18 cellular contexts compared by ENCODE assay signal in genomic region chr1:17531343-17531681, GRCh38. TPM values are rescaled to one million over a fixed set of nuclear protein-coding genes. Genes with fewer than 3 reads are reported as not detected.
A peak's percentile ranks its signal among the peaks of the same experiment; 100 is the strongest.
DNase-seq lines count a peak whose midpoint lies in the region; ATAC-seq and TF ChIP-seq lines count a peak whose summit lies in the region.
"Had no signal": no experiment of that assay in that cellular context is flagged by ENCODE, and none has a peak within 500 bp of the region (broad histone marks: within the 10 kb centered on the region; RNA-seq: fewer than 3 reads in every experiment).

No MANE protein-coding gene starts in this region.

- H3K27me3 ChIP-seq in Peyer's patch, result no peaks in the 10 kb centered on the region
- no peaks in the 10 kb centered on the region for H3K27me3 ChIP-seq in testis
- no peaks in the 10 kb centered on the region for H3K27me3 ChIP-seq in SK-N-SH (ENCODE audit: insufficient read depth)

- H3K36me3 ChIP-seq in Peyer's patch (no peaks in the 10 kb centered on the region), testis (ENCODE audit: low read depth, missing control alignments) (no peaks in the 10 kb centered on the region), SK-N-SH (replicated peaks in 1 of 2; ENCODE audit: control insufficient read depth in 1 of 2, insufficient read depth in 2 of 2, low read length in 1 of 2) (no peaks in the 10 kb centered on the region)

- no peaks in the 10 kb centered on the region for H3K9me3 ChIP-seq in Peyer's patch
- H3K9me3 ChIP-seq in testis, result no peaks in the 10 kb centered on the region
- no peaks in the 10 kb centered on the region for H3K9me3 ChIP-seq in SK-N-SH

- no peaks in the 10 kb centered on the region for H3K9me3 Mint-ChIP-seq in nephron
- H3K9me3 Mint-ChIP-seq in activated naive CD4-positive, alpha-beta T cell treated with anti-CD3 and anti-CD28 coated beads, Interleukin-2, amount 50 U/mL, for 72 hours, result no peaks in the 10 kb centered on the region
- H3K9me3 Mint-ChIP-seq: activated naive CD8-positive, alpha-beta T cell treated with anti-CD3 and anti-CD28 coated beads for 36 hours; activated T-cell treated with anti-CD3 and anti-CD28 coated beads, Interleukin-2, amount 50 U/mL, for 24 hours; effector memory CD8-positive, alpha-beta T cell; stimulated activated naive CD8-positive, alpha-beta T cell treated with anti-CD3 and anti-CD28 coated beads, Interleukin-15, Interleukin-2, amounts not matched to agents 100 ng/mL and 50 ng/mL, for 24 hours had no signal

- no peaks in the 10 kb centered on the region for H3K79me2 ChIP-seq in SK-N-SH (ENCODE audit: insufficient read depth)

- no peak overlapping the region for H3K4me3 Mint-ChIP-seq in nephron
- H3K4me3 Mint-ChIP-seq: activated naive CD8-positive, alpha-beta T cell treated with anti-CD3 and anti-CD28 coated beads for 36 hours; activated T-cell treated with anti-CD3 and anti-CD28 coated beads, Interleukin-2, amount 50 U/mL, for 24 hours; effector memory CD8-positive, alpha-beta T cell; naive B cell; stimulated activated naive CD8-positive, alpha-beta T cell treated with anti-CD3 and anti-CD28 coated beads, Interleukin-15, Interleukin-2, amounts not matched to agents 100 ng/mL and 50 ng/mL, for 24 hours had no signal

- no peak overlapping the region; the same call in 1 of the 2 replicates for H3K9ac ChIP-seq in SK-N-SH

- TF ChIP-seq CTCF in Peyer's patch (IDR thresholded peaks at IDR 0.05), result no peak
- no peak for TF ChIP-seq CTCF in coronary artery (IDR thresholded peaks at IDR 0.05)
- TF ChIP-seq CTCF in nephron (IDR thresholded peaks at IDR 0.05; ENCODE audit: unreplicated experiment in 3 of 3), result no peak
- no peak for TF ChIP-seq CTCF in testis (IDR thresholded peaks at IDR 0.05)
- no peak for TF ChIP-seq CTCF in SK-N-SH (IDR thresholded peaks at IDR 0.05)

- 60 to 80% methylated on average over 1 to 4 of the region's 4 CpGs for WGBS in testis, 2 donors
- 77% methylated on average over 4 of the region's 4 CpGs for WGBS in SK-N-SH (ENCODE audit: low lambda C conversion rate)

- TF ChIP-seq RAD21 in SK-N-SH (IDR thresholded peaks at IDR 0.05; ENCODE audit: low read length), result no peak

- DNase-seq in Peyer's patch, result no peak
- DNase-seq in coronary artery (ENCODE audit: low spot score), result no peak
- no peak for DNase-seq in testis
- no peak for DNase-seq in activated naive CD4-positive, alpha-beta T cell treated with anti-CD3 and anti-CD28 coated beads, Interleukin-2, amount 50 U/mL, for 72 hours (ENCODE audit: low spot score in 2 of 2)
- DNase-seq in COLO829 (ENCODE audit: low spot score), result no peak
- no peak for DNase-seq in SK-N-SH
- DNase-seq: activated CD4-positive, alpha-beta T cell treated with anti-CD3 and anti-CD28 coated beads, Interleukin-2, amount 50 U/mL, for 48 hours; activated naive CD8-positive, alpha-beta T cell treated with anti-CD3 and anti-CD28 coated beads for 36 hours; activated T-cell treated with anti-CD3 and anti-CD28 coated beads, Interleukin-2, amount 50 U/mL, for 24 hours; Calu3; central memory CD4-positive, alpha-beta T cell; effector memory CD8-positive, alpha-beta T cell; naive B cell; NCI-H1436; NCI-H2227 treated with DMSO at 0.1 percent for 48 hours; T-helper 1 cell had no signal

- no peak overlapping the region for H3K4me3 ChIP-seq in Peyer's patch
- no peak overlapping the region for H3K4me3 ChIP-seq in coronary artery
- H3K4me3 ChIP-seq in testis, result no peak overlapping the region
- no peak overlapping the region for H3K4me3 ChIP-seq in SK-N-SH (ENCODE audit: low read depth in 2 of 2, low read length in 1 of 2)

- intact Hi-C loops in testis (cut with DNase I; ENCODE audit: low total_unique reads), result no loop called here

- TF ChIP-seq POLR2A in Peyer's patch (IDR thresholded peaks at IDR 0.05) (no peak), testis (IDR thresholded peaks at IDR 0.05) (no peak)

- H3K27ac ChIP-seq in Peyer's patch, result peak overlapping the region; percentile 52 to 87 (median 68)
- peak overlapping the region; percentile 86 for H3K27ac ChIP-seq in coronary artery
- peak overlapping the region; percentile 77 to 83 for H3K27ac ChIP-seq in testis
- peak overlapping the region in 1 of 2 experiments; percentile 56; a peak in 1 of 4 replicates for H3K27ac ChIP-seq in SK-N-SH (ENCODE audit: low read depth in 2 of 2, low read length in 1 of 2)

- CTCF ChIA-PET in SK-N-SH (lab: Yijun Ruan, JAX), result interaction anchor here (1.0 to 2.7 kb wide), 5 partner anchors 8 to 76 kb away, joined by 3 to 12 read pairs (median 5); no protein-coding TSS in a partner anchor

- no peak for ATAC-seq in activated naive CD4-positive, alpha-beta T cell treated with anti-CD3 and anti-CD28 coated beads, Interleukin-2, amount 50 U/mL, for 72 hours
- ATAC-seq: effector memory CD8-positive, alpha-beta T cell had no signal

- TF ChIP-seq EP300 in SK-N-SH (IDR thresholded peaks at IDR 0.05; ENCODE audit: borderline replicate concordance in 1 of 2, low read depth in 1 of 2, low read length in 1 of 2), result no peak

- H3K36me3 Mint-ChIP-seq in nephron (ENCODE audit: low read depth), result no peaks in the 10 kb centered on the region
- H3K36me3 Mint-ChIP-seq in activated naive CD4-positive, alpha-beta T cell treated with anti-CD3 and anti-CD28 coated beads, Interleukin-2, amount 50 U/mL, for 72 hours, result no peaks in the 10 kb centered on the region
- H3K36me3 Mint-ChIP-seq: activated naive CD8-positive, alpha-beta T cell treated with anti-CD3 and anti-CD28 coated beads for 36 hours; naive B cell had no signal

- peak overlapping the region; percentile 81 to 89 (median 85) for H3K27ac Mint-ChIP-seq in nephron
- no peak overlapping the region for H3K27ac Mint-ChIP-seq in activated naive CD4-positive, alpha-beta T cell treated with anti-CD3 and anti-CD28 coated beads, Interleukin-2, amount 50 U/mL, for 72 hours
- H3K27ac Mint-ChIP-seq: activated naive CD8-positive, alpha-beta T cell treated with anti-CD3 and anti-CD28 coated beads for 36 hours; activated T-cell treated with anti-CD3 and anti-CD28 coated beads, Interleukin-2, amount 50 U/mL, for 24 hours; effector memory CD8-positive, alpha-beta T cell; naive B cell; stimulated activated naive CD8-positive, alpha-beta T cell treated with anti-CD3 and anti-CD28 coated beads, Interleukin-15, Interleukin-2, amounts not matched to agents 100 ng/mL and 50 ng/mL, for 24 hours had no signal

- POLR2A ChIA-PET in SK-N-SH (lab: Yijun Ruan, JAX), result no interaction called here

- no peak overlapping the region for H3K4me2 ChIP-seq in SK-N-SH

- H3F3A ChIP-seq in SK-N-SH (replicated peaks; ENCODE audit: insufficient read depth), result peaks cover 3% of the 10 kb centered on the region

- H3K4me1 ChIP-seq in Peyer's patch (peaks cover 0 to 29% (median 5%) of the 10 kb centered on the region in 4 donors), testis (peaks cover 36% of the 10 kb centered on the region), SK-N-SH (ENCODE audit: control insufficient read depth in 1 of 2, insufficient read depth in 2 of 2, low read depth in 1 of 2, low read length in 1 of 2) (peaks cover 7 to 9% of the 10 kb centered on the region in 2 experiments; a peak in 2 of 4 replicates)

- no peaks in the 10 kb centered on the region for H4K20me1 ChIP-seq in SK-N-SH (ENCODE audit: insufficient read depth)

- no peaks in the 10 kb centered on the region for H3K9me2 ChIP-seq in SK-N-SH

- H3K27me3 Mint-ChIP-seq in nephron (ENCODE audit: low read depth), result peaks cover 3% of the 10 kb centered on the region

- peaks cover 45% of the 10 kb centered on the region for H3K4me1 Mint-ChIP-seq in nephron
- H3K4me1 Mint-ChIP-seq: activated naive CD8-positive, alpha-beta T cell treated with anti-CD3 and anti-CD28 coated beads for 36 hours had no signal

- H2AFZ ChIP-seq in SK-N-SH (ENCODE audit: low read depth), result no peak overlapping the region

TF ChIP-seq in SK-N-SH, 30 proteins besides CTCF, POLR2A, EP300 and RAD21 (continues in another document):
- TF ChIP-seq TEAD4 (IDR thresholded peaks at IDR 0.05; ENCODE audit: borderline replicate concordance, insufficient read depth), result no peak
- no peak for TF ChIP-seq FOXJ3 (CRISPR knock-in tag; IDR thresholded peaks at IDR 0.05)
- TF ChIP-seq MAX (IDR thresholded peaks at IDR 0.05; ENCODE audit: low read depth), result no peak
- TF ChIP-seq FOSL2 (IDR thresholded peaks at IDR 0.05; ENCODE audit: borderline replicate concordance, low read depth), result no peak
- TF ChIP-seq MEF2A (IDR thresholded peaks at IDR 0.05; ENCODE audit: borderline replicate concordance, low read depth), result no peak
- TF ChIP-seq IRF3 (IDR thresholded peaks at IDR 0.05; ENCODE audit: low read depth, low read length), result no peak

RNA-seq across cellular contexts. Expression of gene ARHGEF10L, which starts 8.2 kb away (rescaled TPM):
- total RNA-seq in Peyer's patch (100 to 1,000 TPM in 3 of 4 donors, 10 to 100 TPM in 1; 72.7 to 177 (median 156) TPM), testis (10 to 100 TPM; 18.4 to 20.3 TPM)
- polyA plus RNA-seq in testis (ENCODE audit: insufficient read depth, low read depth, low replicate concordance) (13.5 TPM), SK-N-SH (2012; rRNA removed) (12.5 and 12.6 TPM in 2 replicates)
- total RNA-seq in activated naive CD4-positive, alpha-beta T cell treated with anti-CD3 and anti-CD28 coated beads, Interleukin-2, amount 50 U/mL, for 72 hours, result not detected
- polyA plus RNA-seq in SK-N-SH (2012; cell fraction: cytosol; rRNA removed), result 3.7 and 6.3 TPM in 2 replicates
- polyA plus RNA-seq in SK-N-SH (2012; cell fraction: nucleus; rRNA removed), result 35.6 and 35.9 TPM in 2 replicates
- total RNA-seq: activated naive CD8-positive, alpha-beta T cell treated with anti-CD3 and anti-CD28 coated beads for 36 hours had no signal

Comparison
In these comparisons a context has a peak if more than half of its experiments do, and no peak if none do; other contexts are left out.
1. H3K27ac Mint-ChIP-seq: peak in nephron (3 of 3); none in activated naive CD4-positive, alpha-beta T cell treated with anti-CD3 and anti-CD28 coated beads, Interleukin-2, amount 50 U/mL, for 72 hours (0 of 2).
2. RNA of gene ARHGEF10L, which starts 8.2 kb away (total RNA-seq): 72.7 to 177 TPM in Peyer's patch and 18.4 to 20.3 TPM in testis; not detected in activated naive CD4-positive, alpha-beta T cell treated with anti-CD3 and anti-CD28 coated beads, Interleukin-2, amount 50 U/mL, for 72 hours; every median in the first group is over 10 times any median in the second.